In the genomic region with DNA sequence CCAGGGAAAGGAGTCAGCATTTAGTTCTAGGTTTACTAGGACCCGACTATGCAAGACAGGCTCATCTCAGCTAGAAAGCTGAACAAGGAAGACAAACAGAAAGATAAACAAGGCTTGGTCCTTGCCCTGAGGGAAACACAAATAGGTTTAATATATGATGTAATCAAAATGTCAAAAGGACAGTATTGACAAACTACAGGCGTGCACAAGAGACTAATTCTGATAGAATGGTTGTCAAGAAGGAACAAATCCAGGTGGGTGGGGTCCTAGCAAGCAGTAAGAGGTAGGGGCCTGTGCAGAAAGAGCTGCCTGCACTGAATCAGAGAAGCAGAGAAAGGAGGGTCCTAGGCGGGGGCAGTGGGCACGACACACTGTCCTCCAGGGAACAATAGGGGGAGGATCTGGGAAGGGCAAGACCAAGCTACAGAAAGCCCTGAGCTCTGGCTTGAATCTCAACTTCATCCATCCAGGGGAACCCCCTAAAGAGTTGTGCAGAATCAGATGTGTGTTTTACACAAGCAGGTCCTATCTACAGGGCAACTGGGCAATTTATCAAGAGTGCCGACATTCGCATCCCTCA, we compare ENCODE assay signal across 19 cellular contexts. TPM values are rescaled to one million over a fixed set of nuclear protein-coding genes. Genes with fewer than 3 reads are reported as not detected.
DNase-seq lines count a peak whose midpoint lies in the region; ATAC-seq and TF ChIP-seq lines count a peak whose summit lies in the region.
"Had no signal": no experiment of that assay in that cellular context is flagged by ENCODE, and none has a peak within 500 bp of the region (broad histone marks: within the 10 kb centered on the region; RNA-seq: fewer than 3 reads in every experiment).

No MANE protein-coding gene starts in this region.

- peak; percentile 43 for ATAC-seq in PC-3
- peak; percentile 93 to 94 (median 94) for ATAC-seq in right lobe of liver
- ATAC-seq in HG03571 (IDR thresholded peaks at IDR 0.05; ENCODE audit: unreplicated experiment): no peak
- no peak for ATAC-seq in HG03135 (IDR thresholded peaks at IDR 0.05; ENCODE audit: unreplicated experiment)
- ATAC-seq: CD8-positive, alpha-beta T cell; natural killer cell treated with Interleukin-12 subunit alpha and Interleukin-12 subunit beta and Interleukin-15 and Interleukin-18, amount 100 ng/mL, for 72 hours; stimulated activated effector memory CD8-positive, alpha-beta T cell treated with anti-CD3 and anti-CD28 coated beads, Interleukin-12 subunit alpha, Interleukin-12 subunit beta, amount 100 ng/mL, for 72 hours had no signal

- no peaks in the 10 kb centered on the region for H3K79me2 ChIP-seq in PC-3 (ENCODE audit: low read length)

- H3K9me3 ChIP-seq in BE2C (no peaks in the 10 kb centered on the region), HEK293 (ENCODE audit: control insufficient read depth, insufficient read depth, low read depth, low read length) (no peaks in the 10 kb centered on the region), PC-3 (ENCODE audit: low read length) (no peaks in the 10 kb centered on the region), right lobe of liver (no peaks in the 10 kb centered on the region)
- H3K9me3 ChIP-seq: SJSA1 had no signal

- TF ChIP-seq POLR2A in right lobe of liver (IDR thresholded peaks at IDR 0.05): no peak

- DNase-seq in BE2C (peak; percentile 16), PC-3 (peak; percentile 30), right lobe of liver (no peak), GM10248 (ENCODE audit: extremely low spot score) (no peak), ecto neural progenitor cell (ENCODE audit: low spot score) (no peak)
- DNase-seq: activated naive CD4-positive, alpha-beta T cell treated with anti-CD3 and anti-CD28 coated beads for 36 hours; activated T-cell treated with anti-CD3 and anti-CD28 coated beads for 4 hours; CD8-positive, alpha-beta T cell; EL; NCI-H1436; NCI-H82; T-helper 2 cell had no signal

- H3K9me2 ChIP-seq in PC-3 (replicated peaks; ENCODE audit: low read length): no peaks in the 10 kb centered on the region

- CTCF ChIA-PET in HEK293 (lab: Yijun Ruan, JAX): interaction anchor here (1.4 kb wide), 1 partner anchor 60 kb away, joined by 3 read pairs; no protein-coding TSS in a partner anchor
- CTCF ChIA-PET in PC-3 (lab: Charles Lee): no interaction called here
- CTCF ChIA-PET in GM10248 (lab: Yijun Ruan, JAX): interaction anchor here (1.0 to 2.0 kb wide), 6 partner anchors 8 to 46 kb away, joined by 3 to 5 read pairs (median 4); no protein-coding TSS in a partner anchor

- H3K4me1 ChIP-seq in BE2C (peaks cover under 1% of the 10 kb centered on the region), HEK293 (ENCODE audit: control insufficient read depth, insufficient read depth, low read length) (peaks cover 10% of the 10 kb centered on the region), PC-3 (ENCODE audit: insufficient read depth, low read length) (peaks cover 7% of the 10 kb centered on the region; the same call in 1 of the 2 replicates), right lobe of liver (peaks cover 0 to 16% (median 3%) of the 10 kb centered on the region in 4 donors)

- 18% methylated on average over 6 of the region's 6 CpGs for WGBS in right lobe of liver (ENCODE audit: insufficient coverage, low coverage, low lambda C conversion rate, missing lambda C conversion rate)

- H3K27ac ChIP-seq in HEK293 (ENCODE audit: extremely low read depth, low read depth, low read length) (no peak overlapping the region), PC-3 (ENCODE audit: low read length) (no peak overlapping the region), right lobe of liver (peak overlapping the region; percentile 13 to 83 (median 47))
- H3K27ac ChIP-seq: SJSA1, VCaP had no signal

- intact Hi-C loops in PC-3 (cut with micrococcal nuclease): no loop called here
- intact Hi-C loops in right lobe of liver (cut with DNase I): no loop called here

- no TSS peak for BruUV-seq in PC-3 (replicated peaks; lab: Mats Ljungman, UMichigan)

- POLR2A ChIA-PET in HEK293 (lab: Yijun Ruan, JAX) (no interaction called here), PC-3 (lab: Charles Lee; ENCODE audit: unreplicated experiment) (no interaction called here), GM10248 (lab: Yijun Ruan, JAX) (interaction anchor here (0.7 kb wide), 1 partner anchor 89 kb away, joined by 3 read pairs; no protein-coding TSS in a partner anchor)

- H3F3A ChIP-seq in PC-3 (ENCODE audit: low read length, unreplicated experiment): no peaks in the 10 kb centered on the region

- no peak overlapping the region for H3K9ac ChIP-seq in PC-3 (ENCODE audit: low read length)

- H3K4me3 ChIP-seq in BE2C (ENCODE audit: low read depth, low read length) (no peak overlapping the region), HEK293 (ENCODE audit: low read depth, low read length) (no peak overlapping the region), PC-3 (ENCODE audit: low read length) (no peak overlapping the region), right lobe of liver (peak overlapping the region in 1 of 3 donors; percentile 1)
- H3K4me3 ChIP-seq: SJSA1 had no signal

- H3K36me3 ChIP-seq in BE2C (no peaks in the 10 kb centered on the region), HEK293 (ENCODE audit: control insufficient read depth in 2 of 2, insufficient read depth in 1 of 2, low read length in 2 of 2) (peaks cover 4 to 15% of the 10 kb centered on the region in 2 experiments; a peak in 2 of 3 replicates), PC-3 (ENCODE audit: low read depth, low read length) (no peaks in the 10 kb centered on the region), right lobe of liver (no peaks in the 10 kb centered on the region)

- TF ChIP-seq CTCF in BE2C (IDR thresholded peaks at IDR 0.05; ENCODE audit: low read depth, low read length) (no peak), HEK293 (tag by site-specific recombination; IDR thresholded peaks at IDR 0.05) (no peak), PC-3 (conservative IDR thresholded peaks at IDR 0.05; ENCODE audit: low read depth, low read length) (no peak), right lobe of liver (IDR thresholded peaks at IDR 0.05) (no peak), GM10248 (IDR thresholded peaks at IDR 0.05; ENCODE audit: control extremely low read depth, extremely low read depth, low read depth, missing control alignments) (no peak)

- H2AFZ ChIP-seq in PC-3 (ENCODE audit: low read length): no peak overlapping the region

- H4K20me1 ChIP-seq in PC-3 (ENCODE audit: low read length): no peaks in the 10 kb centered on the region

- no peak overlapping the region for H3K4me2 ChIP-seq in PC-3 (ENCODE audit: low read length)

- no peaks in the 10 kb centered on the region for H3K27me3 ChIP-seq in BE2C
- H3K27me3 ChIP-seq in PC-3 (ENCODE audit: low read length): no peaks in the 10 kb centered on the region
- no peaks in the 10 kb centered on the region for H3K27me3 ChIP-seq in right lobe of liver
- H3K27me3 ChIP-seq: SJSA1 had no signal

TF ChIP-seq in HEK293, 187 proteins besides CTCF, POLR2A, EP300 and RAD21:
- TF ChIP-seq ZNF341 (tag by site-specific recombination; IDR thresholded peaks at IDR 0.05; ENCODE audit: low read depth) (peak; percentile 57), ATF2 (tag by site-specific recombination; IDR thresholded peaks at IDR 0.05; ENCODE audit: low read depth) (peak; percentile 79), SP7 (tag by site-specific recombination; IDR thresholded peaks at IDR 0.05) (no peak)

RNA-seq across cellular contexts. Expression of gene RFTN1, which starts 23.3 kb away (rescaled TPM):
- 1.3 TPM for polyA plus RNA-seq in BE2C (2012; ENCODE audit: insufficient read depth, insufficient read length, low read depth)
- total RNA-seq in PC-3 (2014; rRNA removed) (9.7 and 12.3 TPM in 2 replicates), right lobe of liver (10 to 100 TPM; 15.1 to 36.0 (median 19.8) TPM)

Comparison
In these comparisons a context has a peak if more than half of its experiments do, and no peak if none do; other contexts are left out.
1. DNase-seq: peak in BE2C (single experiment) and PC-3 (single experiment); none in right lobe of liver (0 of 3), GM10248 (single experiment) and ecto neural progenitor cell (single experiment).
2. H3K27ac ChIP-seq: peak in right lobe of liver (3 of 3); none in HEK293 (single experiment) and PC-3 (single experiment).
3. ATAC-seq: peak in PC-3 (single experiment) and right lobe of liver (4 of 4); none in HG03571 (single experiment) and HG03135 (single experiment).